Comparison of ENCODE assay signal across 1 cellular context in the genomic region with DNA sequence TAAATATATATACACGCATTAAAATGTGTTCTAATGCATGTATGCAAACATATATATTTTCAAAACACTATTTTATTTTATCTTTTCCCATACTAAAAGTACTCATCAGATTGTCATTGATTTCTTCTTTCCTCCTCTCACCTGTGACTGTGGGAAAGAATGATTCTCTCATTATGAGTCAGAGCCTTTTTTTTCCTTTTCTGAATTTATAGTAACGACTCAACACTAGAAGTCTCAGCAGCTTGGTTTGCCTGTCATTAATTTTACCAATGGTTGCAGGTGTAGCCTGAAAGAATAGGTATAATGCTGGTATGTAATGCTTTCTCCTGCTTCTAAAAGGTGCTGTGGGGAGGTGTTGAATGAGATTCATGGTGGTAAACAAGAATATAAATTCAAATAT.
TF ChIP-seq lines count a peak whose summit lies in the region.

No MANE protein-coding gene starts in this region.

TF ChIP-seq in GM23338, 12 proteins besides CTCF, POLR2A, EP300 and RAD21 (continued from another document):
- TF ChIP-seq POLR2AphosphoS5 (IDR thresholded peaks at IDR 0.05; ENCODE audit: low read depth) (no peak), ZNF331 (CRISPR knock-in tag; IDR thresholded peaks at IDR 0.05; ENCODE audit: low read depth) (no peak), STAT1 (IDR thresholded peaks at IDR 0.05; ENCODE audit: unreplicated experiment) (no peak), EZH2 (IDR thresholded peaks at IDR 0.05; ENCODE audit: low read depth, unreplicated experiment) (no peak), ZNF114 (CRISPR knock-in tag; IDR thresholded peaks at IDR 0.05) (no peak), JUNB (IDR thresholded peaks at IDR 0.05; ENCODE audit: unreplicated experiment) (no peak), CREB1 (CRISPR knock-in tag; IDR thresholded peaks at IDR 0.05; ENCODE audit: low read depth) (no peak), EZH2phosphoT487 (IDR thresholded peaks at IDR 0.05; ENCODE audit: unreplicated experiment) (no peak), REST (IDR thresholded peaks at IDR 0.05; ENCODE audit: unreplicated experiment) (no peak)
